In genomic region chr22:50271011-50271394, GRCh38 we compare ENCODE assay signal across 8 cellular contexts. TPM values are rescaled to one million over a fixed set of nuclear protein-coding genes. Genes with fewer than 3 reads are reported as not detected.
DNase-seq lines count a peak whose midpoint lies in the region; ATAC-seq and TF ChIP-seq lines count a peak whose summit lies in the region.

No MANE protein-coding gene starts in this region.

- no peak for TF ChIP-seq CTCF in GM23338 (conservative IDR thresholded peaks at IDR 0.05; ENCODE audit: low read depth in 2 of 2)
- no peak for TF ChIP-seq CTCF in fibroblast of lung (conservative IDR thresholded peaks at IDR 0.05 in 1 of 2, IDR thresholded peaks at IDR 0.05 in 1 of 2; ENCODE audit: low read depth in 1 of 2, low read length in 2 of 2)

- H3K9me2 ChIP-seq in GM23338 (ENCODE audit: insufficient read depth): no peaks in the 10 kb centered on the region

- no peaks in the 10 kb centered on the region; the same call in 1 of the 2 replicates for H4K20me1 ChIP-seq in GM23338 (replicated peaks; ENCODE audit: insufficient read depth)
- no peaks in the 10 kb centered on the region for H4K20me1 ChIP-seq in fibroblast of lung (ENCODE audit: control insufficient read depth, extremely low read depth, insufficient read depth, low read length)

- peak overlapping the region; percentile 57 for H3K4me3 Mint-ChIP-seq in GM23338

- H3K27me3 ChIP-seq in GM23338 (ENCODE audit: insufficient read depth): peaks cover 59% of the 10 kb centered on the region
- no peaks in the 10 kb centered on the region for H3K27me3 ChIP-seq in fibroblast of lung (ENCODE audit: control insufficient read depth, insufficient read depth, low read length)
- no peaks in the 10 kb centered on the region for H3K27me3 ChIP-seq in skeletal muscle satellite cell (ENCODE audit: control insufficient read depth, insufficient read depth, low read length)

- H3K27ac ChIP-seq in GM23338 (ENCODE audit: low read depth): no peak overlapping the region
- H3K27ac ChIP-seq in fibroblast of lung (ENCODE audit: insufficient read depth, low read length): no peak overlapping the region

- H3K4me3 ChIP-seq in GM23338 (peak overlapping the region; percentile 63), fibroblast of lung (replicated peaks in 1 of 4; ENCODE audit: control extremely low read depth in 1 of 4, insufficient read depth in 1 of 4, low read depth in 3 of 4, low read length in 4 of 4) (peak overlapping the region; percentile 19 to 66 (median 37)), skeletal muscle satellite cell (ENCODE audit: low read length) (peak overlapping the region; percentile 69)

- no peak overlapping the region for H3K9ac ChIP-seq in fibroblast of lung (ENCODE audit: insufficient read depth, low read length)
- no peak overlapping the region for H3K9ac ChIP-seq in skeletal muscle satellite cell (ENCODE audit: low read depth, low read length)

- H3K4me1 ChIP-seq in GM23338 (ENCODE audit: insufficient read depth) (peaks cover 6% of the 10 kb centered on the region; the same call in 1 of the 2 replicates), fibroblast of lung (ENCODE audit: control insufficient read depth, extremely low read depth, insufficient read depth, low read length) (peaks cover 10% of the 10 kb centered on the region), skeletal muscle satellite cell (ENCODE audit: control insufficient read depth, insufficient read depth, low read length) (peaks cover 25% of the 10 kb centered on the region)

- peak overlapping the region; percentile 86 for H3K4me2 ChIP-seq in GM23338
- H3K4me2 ChIP-seq in fibroblast of lung (ENCODE audit: extremely low read depth, insufficient read depth, low read length): peak overlapping the region; percentile 90
- peak overlapping the region; percentile 96 for H3K4me2 ChIP-seq in skeletal muscle satellite cell (ENCODE audit: low read length)

- no peak for DNase-seq in GM23338 (ENCODE audit: low spot score)
- no peak for DNase-seq in fibroblast of lung (ENCODE audit: low read depth in 2 of 2)
- no peak for DNase-seq in DMS153 treated with DMSO at 0.1 percent for 48 hours (lab: John Stamatoyannopoulos, UW; ENCODE audit: unreplicated experiment)
- no peak for DNase-seq in dermis blood vessel endothelial cell

- peak; percentile 2; the same call in 2 of the 3 replicates for ATAC-seq in GM23338
- peak; percentile 3 for ATAC-seq in SK-N-SH treated with all-trans-retinoic acid at 6 μM for 48 hours
- ATAC-seq in HG03354 (IDR thresholded peaks at IDR 0.05; ENCODE audit: poor library complexity, severe bottlenecking, unreplicated experiment): no peak
- no peak for ATAC-seq in HG03521 (IDR thresholded peaks at IDR 0.05; ENCODE audit: unreplicated experiment)

- H3K4me1 Mint-ChIP-seq in GM23338: peaks cover 4% of the 10 kb centered on the region; the same call in 1 of the 3 replicates

- peaks cover 40% of the 10 kb centered on the region for H3K27me3 Mint-ChIP-seq in GM23338 (ENCODE audit: insufficient read depth, low read depth, poor library complexity)

- H3K36me3 ChIP-seq in GM23338 (ENCODE audit: insufficient read depth) (no peaks in the 10 kb centered on the region), fibroblast of lung (ENCODE audit: control insufficient read depth, insufficient read depth, low read length) (peaks cover 14% of the 10 kb centered on the region), skeletal muscle satellite cell (ENCODE audit: insufficient read depth, low read length) (peaks cover 23% of the 10 kb centered on the region)

- peaks cover 6% of the 10 kb centered on the region for H3K9me3 Mint-ChIP-seq in GM23338

- no peaks in the 10 kb centered on the region for H3K79me2 ChIP-seq in GM23338 (replicated peaks; ENCODE audit: insufficient read depth)
- peaks cover 1% of the 10 kb centered on the region for H3K79me2 ChIP-seq in fibroblast of lung (ENCODE audit: control insufficient read depth, insufficient read depth, low read length)

- H3K27ac Mint-ChIP-seq in GM23338: no peak overlapping the region

- peaks cover 20% of the 10 kb centered on the region for H3K36me3 Mint-ChIP-seq in GM23338 (ENCODE audit: low read depth)

- no peak overlapping the region for H2AFZ ChIP-seq in GM23338
- no peak overlapping the region for H2AFZ ChIP-seq in fibroblast of lung (ENCODE audit: low read length)

- peaks cover 8% of the 10 kb centered on the region; the same call in 1 of the 2 replicates for H3F3A ChIP-seq in GM23338 (replicated peaks; ENCODE audit: low read depth)

- no peaks in the 10 kb centered on the region for H3K9me3 ChIP-seq in fibroblast of lung (ENCODE audit: control insufficient read depth, insufficient read depth, low read depth, low read length)
- H3K9me3 ChIP-seq in skeletal muscle satellite cell (replicated peaks; ENCODE audit: low read length): no peaks in the 10 kb centered on the region

TF ChIP-seq in GM23338, 12 proteins besides CTCF, POLR2A, EP300 and RAD21 (continues in another document):
- TF ChIP-seq JUNB (IDR thresholded peaks at IDR 0.05; ENCODE audit: unreplicated experiment) (no peak), POLR2AphosphoS5 (IDR thresholded peaks at IDR 0.05; ENCODE audit: low read depth) (no peak), STAT1 (IDR thresholded peaks at IDR 0.05; ENCODE audit: unreplicated experiment) (no peak), ZNF331 (CRISPR knock-in tag; IDR thresholded peaks at IDR 0.05; ENCODE audit: low read depth) (no peak)

TF ChIP-seq in SK-N-SH treated with all-trans-retinoic acid at 6 μM for 48 hours, 23 proteins besides CTCF, POLR2A, EP300 and RAD21 (continues in another document):
- TF ChIP-seq TSHZ2 (CRISPR knock-in tag; IDR thresholded peaks at IDR 0.05) (no peak), OSR1 (CRISPR knock-in tag; IDR thresholded peaks at IDR 0.05) (no peak)

RNA-seq across cellular contexts. Expression of gene MAPK11, which starts 0.8 kb away (rescaled TPM):
- total RNA-seq in GM23338 (2014; rRNA removed; shearing (Covaris generic)): 1.6 and 1.9 TPM in 2 replicates
- 0.34 and 0.78 TPM in 2 replicates for polyA plus RNA-seq in GM23338 (2016; fragmentation: Nextera tagmentation; extraction: Ambion mirVana)
- total RNA-seq in fibroblast of lung: 5.9 and 7.6 TPM in 2 replicates
- polyA plus RNA-seq in fibroblast of lung: 2.6 and 4.1 TPM in 2 replicates
- polyA plus RNA-seq in fibroblast of lung (2012): 5.4 and 10.7 TPM in 2 replicates
- polyA minus RNA-seq in fibroblast of lung (ENCODE audit: low replicate concordance): 17.1 and 18.7 TPM in 2 replicates
- 3.1 and 3.8 TPM in 2 replicates for total RNA-seq in skeletal muscle satellite cell (2012; rRNA removed)
- total RNA-seq in dermis blood vessel endothelial cell: 21.4 and 41.7 TPM in 2 replicates

RNA-seq across cellular contexts. Expression of gene MAPK12, which starts 9.5 kb away (rescaled TPM):
- 20.4 and 26.1 TPM in 2 replicates for total RNA-seq in GM23338 (2014; rRNA removed; shearing (Covaris generic))
- polyA plus RNA-seq in GM23338 (2016; fragmentation: Nextera tagmentation; extraction: Ambion mirVana): 10.4 and 15.8 TPM in 2 replicates
- total RNA-seq in fibroblast of lung: 24.4 and 30.1 TPM in 2 replicates
- polyA plus RNA-seq in fibroblast of lung: 16.4 and 21.5 TPM in 2 replicates
- 19.8 and 26.9 TPM in 2 replicates for polyA plus RNA-seq in fibroblast of lung (2012)
- polyA minus RNA-seq in fibroblast of lung (ENCODE audit: low replicate concordance): 39.0 and 43.3 TPM in 2 replicates
- 36.5 and 52.4 TPM in 2 replicates for total RNA-seq in skeletal muscle satellite cell (2012; rRNA removed)
- 73.4 and 118 TPM in 2 replicates for total RNA-seq in dermis blood vessel endothelial cell

RNA-seq across cellular contexts. Expression of gene HDAC10, which starts 19.9 kb away (rescaled TPM):
- total RNA-seq in GM23338 (2014; rRNA removed; shearing (Covaris generic)): 32.4 and 41.9 TPM in 2 replicates
- polyA plus RNA-seq in GM23338 (2016; fragmentation: Nextera tagmentation; extraction: Ambion mirVana) (4.1 and 5.1 TPM in 2 replicates), fibroblast of lung (5.1 and 6.7 TPM in 2 replicates)
- total RNA-seq in fibroblast of lung (19.3 and 27.6 TPM in 2 replicates), dermis blood vessel endothelial cell (35.2 and 39.5 TPM in 2 replicates)
- 13.4 and 18.2 TPM in 2 replicates for polyA plus RNA-seq in fibroblast of lung (2012)
- polyA minus RNA-seq in fibroblast of lung (ENCODE audit: low replicate concordance): 6.7 and 15.9 TPM in 2 replicates
- 15.3 and 19.8 TPM in 2 replicates for total RNA-seq in skeletal muscle satellite cell (2012; rRNA removed)

RNA-seq across cellular contexts. Expression of gene TUBGCP6, which starts 26.2 kb away (rescaled TPM):
- total RNA-seq in GM23338 (2014; rRNA removed; shearing (Covaris generic)): 32.7 and 47.1 TPM in 2 replicates
- 18.6 TPM in 2 replicates for polyA plus RNA-seq in GM23338 (2016; fragmentation: Nextera tagmentation; extraction: Ambion mirVana)
- total RNA-seq in fibroblast of lung: 19.0 and 23.8 TPM in 2 replicates
- polyA plus RNA-seq in fibroblast of lung: 6.7 and 7.3 TPM in 2 replicates
- 10.8 and 11.2 TPM in 2 replicates for polyA plus RNA-seq in fibroblast of lung (2012)
- 17.3 and 18.7 TPM in 2 replicates for polyA minus RNA-seq in fibroblast of lung (ENCODE audit: low replicate concordance)
- 21.0 and 21.3 TPM in 2 replicates for total RNA-seq in skeletal muscle satellite cell (2012; rRNA removed)
- total RNA-seq in dermis blood vessel endothelial cell: 28.5 and 38.1 TPM in 2 replicates

RNA-seq across cellular contexts. Expression of gene PLXNB2, which starts 36.4 kb away (rescaled TPM):
- total RNA-seq in GM23338 (2014; rRNA removed; shearing (Covaris generic)): 66.3 and 70.4 TPM in 2 replicates
- polyA plus RNA-seq in GM23338 (2016; fragmentation: Nextera tagmentation; extraction: Ambion mirVana): 29.1 and 33.0 TPM in 2 replicates
- total RNA-seq in fibroblast of lung: 130 and 209 TPM in 2 replicates
- polyA plus RNA-seq in fibroblast of lung: 62.7 and 72.9 TPM in 2 replicates
- polyA plus RNA-seq in fibroblast of lung (2012): 127 and 141 TPM in 2 replicates
- polyA minus RNA-seq in fibroblast of lung (ENCODE audit: low replicate concordance): 337 and 393 TPM in 2 replicates
- 70.6 and 76.0 TPM in 2 replicates for total RNA-seq in skeletal muscle satellite cell (2012; rRNA removed)
- 96.1 and 135 TPM in 2 replicates for total RNA-seq in dermis blood vessel endothelial cell

Comparison
In these comparisons a context has a peak if more than half of its experiments do, and no peak if none do; other contexts are left out.
1. ATAC-seq: peak in GM23338 (single experiment) and SK-N-SH treated with all-trans-retinoic acid at 6 μM for 48 hours (single experiment); none in HG03354 (single experiment) and HG03521 (single experiment).
2. Peak in every context shown above with its lines, with median percentiles within 50 percentile points of each other: H3K4me2 ChIP-seq and H3K4me3 ChIP-seq.